10 cellular contexts compared by ENCODE assay signal in genomic region chr3:69764861-69765260, GRCh38. TPM values are rescaled to one million over a fixed set of nuclear protein-coding genes. Genes with fewer than 3 reads are reported as not detected.
A peak's percentile ranks its signal among the peaks of the same experiment; 100 is the strongest.
DNase-seq lines count a peak whose midpoint lies in the region; ATAC-seq and TF ChIP-seq lines count a peak whose summit lies in the region.
"Had no signal": no experiment of that assay in that cellular context is flagged by ENCODE, and none has a peak within 500 bp of the region (broad histone marks: within the 10 kb centered on the region; RNA-seq: fewer than 3 reads in every experiment).

No MANE protein-coding gene starts in this region.

- TF ChIP-seq CTCF in heart right ventricle (IDR thresholded peaks at IDR 0.05) (no peak), esophagus squamous epithelium (IDR thresholded peaks at IDR 0.05) (no peak), osteocyte (IDR thresholded peaks at IDR 0.05) (no peak)

- H3K4me1 ChIP-seq in heart right ventricle (peaks cover 16 to 89% (median 75%) of the 10 kb centered on the region in 9 donors), esophagus squamous epithelium (peaks cover 0 to 63% (median 14%) of the 10 kb centered on the region in 3 donors)

- H3K4me1 Mint-ChIP-seq in osteocyte (ENCODE audit: unreplicated experiment), result peaks cover 62% of the 10 kb centered on the region
- H3K4me1 Mint-ChIP-seq: activated CD4-positive, alpha-beta T cell treated with anti-CD3 and anti-CD28 coated beads for 36 hours had no signal

- 54 to 64% methylated on average over 3 of the region's 3 CpGs for WGBS in heart right ventricle, 2 donors
- WGBS in esophagus squamous epithelium, 2 donors, result 84 to 85% methylated on average over 3 of the region's 3 CpGs

- no peaks in the 10 kb centered on the region for H3K27me3 ChIP-seq in heart right ventricle
- no peaks in the 10 kb centered on the region for H3K27me3 ChIP-seq in esophagus squamous epithelium

- H3K27ac ChIP-seq in heart right ventricle, result peak overlapping the region in 6 of 10 donors; percentile 1 to 65 (median 36)
- H3K27ac ChIP-seq in esophagus squamous epithelium, result peak overlapping the region; percentile 13 to 66 (median 48)

- H3K36me3 ChIP-seq in heart right ventricle (no peaks in the 10 kb centered on the region), esophagus squamous epithelium (no peaks in the 10 kb centered on the region)

- H3K36me3 Mint-ChIP-seq in osteocyte (ENCODE audit: unreplicated experiment), result no peaks in the 10 kb centered on the region

- H3K9me3 ChIP-seq in heart right ventricle, result no peaks in the 10 kb centered on the region
- no peaks in the 10 kb centered on the region for H3K9me3 ChIP-seq in esophagus squamous epithelium

- DNase-seq in heart right ventricle (no peak), Right ventricle myocardium superior (no peak), esophagus squamous epithelium (lab: John Stamatoyannopoulos, UW) (no peak), osteocyte (ENCODE audit: extremely low spot score, unreplicated experiment) (no peak), germinal center (ENCODE audit: low spot score) (no peak), NCI-H524 (lab: John Stamatoyannopoulos, UW) (no peak)
- DNase-seq: activated CD4-positive, alpha-beta T cell treated with anti-CD3 and anti-CD28 coated beads for 36 hours; NCI-H345 had no signal

- H3K4me3 ChIP-seq in heart right ventricle, result no peak overlapping the region
- peak overlapping the region in 1 of 4 donors; percentile 40 for H3K4me3 ChIP-seq in esophagus squamous epithelium

- H3K9me3 Mint-ChIP-seq in osteocyte (ENCODE audit: unreplicated experiment), result no peaks in the 10 kb centered on the region

- intact Hi-C loops in heart right ventricle (cut with DNase I), result no loop called here
- intact Hi-C loops in Right ventricle myocardium superior (cut with DNase I), result no loop called here
- intact Hi-C loops in esophagus squamous epithelium (cut with DNase I), result no loop called here

- ATAC-seq in heart right ventricle (peak in 1 of 8 donors; percentile 26), Right ventricle myocardium superior (ENCODE audit: poor library complexity) (no peak), HG02678 (IDR thresholded peaks at IDR 0.05; ENCODE audit: unreplicated experiment) (no peak), GM18873 (IDR thresholded peaks at IDR 0.05; ENCODE audit: low FRiP score, unreplicated experiment) (no peak)
- ATAC-seq: activated CD4-positive, alpha-beta T cell treated with anti-CD3 and anti-CD28 coated beads for 36 hours had no signal

- no peaks in the 10 kb centered on the region for H3K27me3 Mint-ChIP-seq in osteocyte (ENCODE audit: unreplicated experiment)
- H3K27me3 Mint-ChIP-seq: activated CD4-positive, alpha-beta T cell treated with anti-CD3 and anti-CD28 coated beads for 36 hours had no signal

- TF ChIP-seq POLR2A in esophagus squamous epithelium (IDR thresholded peaks at IDR 0.05), result no peak

- no peak overlapping the region for H3K4me3 Mint-ChIP-seq in osteocyte (ENCODE audit: unreplicated experiment)
- H3K4me3 Mint-ChIP-seq: activated CD4-positive, alpha-beta T cell treated with anti-CD3 and anti-CD28 coated beads for 36 hours had no signal

- peak overlapping the region; percentile 69 for H3K27ac Mint-ChIP-seq in osteocyte (ENCODE audit: unreplicated experiment)
- H3K27ac Mint-ChIP-seq: activated CD4-positive, alpha-beta T cell treated with anti-CD3 and anti-CD28 coated beads for 36 hours had no signal

RNA-seq across cellular contexts. Expression of gene MITF, which starts 25.6 kb away (rescaled TPM):
- total RNA-seq in heart right ventricle (100 to 1,000 TPM in 1 of 10 donors, 10 to 100 TPM in 9; 53.7 to 101 (median 87.0) TPM), Right ventricle myocardium superior (65.5 TPM), esophagus squamous epithelium (10 to 100 TPM in 2 of 4 donors, 1 to 10 TPM in 2; 1.6 to 22.5 (median 6.6) TPM), osteocyte (5.8 and 6.1 TPM in 2 replicates)
- polyA plus RNA-seq in heart right ventricle, result 10 to 100 TPM; 15.1 to 24.3 TPM
